22 cellular contexts compared by ENCODE assay signal in genomic region chr13:66974174-66974573, GRCh38.
DNase-seq lines count a peak whose midpoint lies in the region; ATAC-seq and TF ChIP-seq lines count a peak whose summit lies in the region.
"Had no signal": no experiment of that assay in that cellular context is flagged by ENCODE, and none has a peak within 500 bp of the region (broad histone marks: within the 10 kb centered on the region; RNA-seq: fewer than 3 reads in every experiment).

No MANE protein-coding gene starts in this region.

- CTCF ChIA-PET in PC-9 (lab: Charles Lee): no interaction called here

- H4K20me1 ChIP-seq in PC-9 (ENCODE audit: insufficient read depth) (no peaks in the 10 kb centered on the region), Karpas-422 (ENCODE audit: insufficient read depth, low read depth, low read length) (no peaks in the 10 kb centered on the region)

- no peak for ATAC-seq in HG03521 (IDR thresholded peaks at IDR 0.05; ENCODE audit: unreplicated experiment)
- ATAC-seq: HepG2, Right ventricle myocardium inferior had no signal

- H3K9ac ChIP-seq in Karpas-422 (ENCODE audit: low read length): no peak overlapping the region

- H3K27ac Mint-ChIP-seq in mesothelial cell of epicardium (peak overlapping the region; percentile 69), type B pancreatic cell (no peak overlapping the region)
- H3K27ac Mint-ChIP-seq: CD8-positive, alpha-beta memory T cell; T-helper 1 cell treated with Interleukin-12 subunit alpha and Interleukin-12 subunit beta and Interleukin-4 antibody, amounts not matched to agents 30 μg/mL and 1 μg/mL, for 36 hours had no signal

- no peaks in the 10 kb centered on the region for H3K4me1 ChIP-seq in PC-9 (replicated peaks; ENCODE audit: insufficient read depth)
- 0 out of 2 replicates have a peak, but pooled peaks cover 3% of the 10 kb centered on the region for H3K4me1 ChIP-seq in Karpas-422 (ENCODE audit: low read length)

- POLR2A ChIA-PET in PC-9 (lab: Charles Lee; ENCODE audit: unreplicated experiment): no interaction called here

- H3K4me3 ChIP-seq in PC-9 (no peak overlapping the region), Karpas-422 (ENCODE audit: low read length) (no peak overlapping the region)
- H3K4me3 ChIP-seq: SJSA1 had no signal

- H3K27me3 ChIP-seq in PC-9 (ENCODE audit: insufficient read depth, low read depth) (no peaks in the 10 kb centered on the region), Karpas-422 (ENCODE audit: low read length) (no peaks in the 10 kb centered on the region)
- H3K27me3 ChIP-seq: SJSA1 had no signal

- intact Hi-C loops in PC-9 (cut with micrococcal nuclease; ENCODE audit: unreplicated experiment): no loop called here

- no peaks in the 10 kb centered on the region for H3F3A ChIP-seq in PC-9 (ENCODE audit: insufficient read depth, low read depth)

- H3K4me2 ChIP-seq in PC-9 (no peak overlapping the region), Karpas-422 (ENCODE audit: low read depth, low read length, poor library complexity, severe bottlenecking) (no peak overlapping the region)

- H3K79me2 ChIP-seq in PC-9 (ENCODE audit: low read depth): no peaks in the 10 kb centered on the region
- no peaks in the 10 kb centered on the region for H3K79me2 ChIP-seq in Karpas-422 (ENCODE audit: low read length)

- peak; percentile 49 for DNase-seq in NCI-H82 (lab: John Stamatoyannopoulos, UW)
- no peak for DNase-seq in NCI-H82 treated with DMSO at 0.1 percent for 48 hours (lab: John Stamatoyannopoulos, UW; ENCODE audit: unreplicated experiment)
- no peak for DNase-seq in PC-9
- DNase-seq in mesothelial cell of epicardium (ENCODE audit: low spot score in 2 of 2, unreplicated experiment in 2 of 2): no peak
- DNase-seq in Karpas-422: no peak
- no peak for DNase-seq in type B pancreatic cell (ENCODE audit: extremely low spot score, unreplicated experiment)
- DNase-seq: Calu3; CD8-positive, alpha-beta memory T cell; EL; GF-D8; KBM-7; NCI-H1092; NCI-H146; NCI-H2029; NCI-H748 treated with DMSO at 0.1 percent for 48 hours; OCI-M1 had no signal

- no peak overlapping the region for H3K27ac ChIP-seq in PC-9
- H3K27ac ChIP-seq in Karpas-422 (ENCODE audit: low read length): no peak overlapping the region
- H3K27ac ChIP-seq: C4-2B, SJSA1 had no signal

- TF ChIP-seq CTCF in PC-9 (conservative IDR thresholded peaks at IDR 0.05): no peak
- no peak for TF ChIP-seq CTCF in mesothelial cell of epicardium (IDR thresholded peaks at IDR 0.05; ENCODE audit: unreplicated experiment)
- no peak for TF ChIP-seq CTCF in type B pancreatic cell (conservative IDR thresholded peaks at IDR 0.05)

- BruUV-seq in PC-9 (replicated peaks; lab: Mats Ljungman, UMichigan): no TSS peak

- H3K9me3 ChIP-seq in PC-9 (ENCODE audit: insufficient read depth, low read depth) (no peaks in the 10 kb centered on the region), Karpas-422 (ENCODE audit: low read length) (peaks cover 5% of the 10 kb centered on the region; the same call in 1 of the 2 replicates)
- H3K9me3 ChIP-seq: SJSA1 had no signal

- H3K4me1 Mint-ChIP-seq in mesothelial cell of epicardium: peaks cover 19% of the 10 kb centered on the region
- H3K4me1 Mint-ChIP-seq in type B pancreatic cell (ENCODE audit: unreplicated experiment): peaks cover 9% of the 10 kb centered on the region
- H3K4me1 Mint-ChIP-seq: CD8-positive, alpha-beta memory T cell had no signal

- H3K27me3 Mint-ChIP-seq in mesothelial cell of epicardium (ENCODE audit: low read depth): no peaks in the 10 kb centered on the region
- H3K27me3 Mint-ChIP-seq in type B pancreatic cell: no peaks in the 10 kb centered on the region
- H3K27me3 Mint-ChIP-seq: CD8-positive, alpha-beta memory T cell had no signal

- H2AFZ ChIP-seq in PC-9 (peak overlapping the region; percentile 55; the same call in 1 of the 2 replicates), Karpas-422 (ENCODE audit: low read length) (no peak overlapping the region)

- H3K36me3 ChIP-seq in PC-9 (ENCODE audit: low read depth) (no peaks in the 10 kb centered on the region), Karpas-422 (ENCODE audit: insufficient read depth, low read length) (no peaks in the 10 kb centered on the region)
- H3K36me3 ChIP-seq: SJSA1 had no signal

- H3K4me3 Mint-ChIP-seq in mesothelial cell of epicardium (no peak overlapping the region), type B pancreatic cell (no peak overlapping the region)
- H3K4me3 Mint-ChIP-seq: CD8-positive, alpha-beta memory T cell; T-helper 1 cell treated with Interleukin-12 subunit alpha and Interleukin-12 subunit beta and Interleukin-4 antibody, amounts not matched to agents 30 μg/mL and 1 μg/mL, for 36 hours had no signal

- H3K36me3 Mint-ChIP-seq in mesothelial cell of epicardium (no peaks in the 10 kb centered on the region), type B pancreatic cell (no peaks in the 10 kb centered on the region)
- H3K36me3 Mint-ChIP-seq: CD8-positive, alpha-beta memory T cell had no signal

- no peaks in the 10 kb centered on the region for H3K9me3 Mint-ChIP-seq in mesothelial cell of epicardium
- H3K9me3 Mint-ChIP-seq in type B pancreatic cell: no peaks in the 10 kb centered on the region
- H3K9me3 Mint-ChIP-seq: T-helper 1 cell treated with Interleukin-12 subunit alpha and Interleukin-12 subunit beta and Interleukin-4 antibody, amounts not matched to agents 30 μg/mL and 1 μg/mL, for 36 hours had no signal

- H3K9me2 ChIP-seq in PC-9 (ENCODE audit: insufficient read depth) (0 out of 2 replicates have a peak, but pooled peaks cover 5% of the 10 kb centered on the region), Karpas-422 (replicated peaks; ENCODE audit: insufficient read depth, low read length) (no peaks in the 10 kb centered on the region)
